Comparison of ENCODE assay signal across 26 cellular contexts in the genomic region with DNA sequence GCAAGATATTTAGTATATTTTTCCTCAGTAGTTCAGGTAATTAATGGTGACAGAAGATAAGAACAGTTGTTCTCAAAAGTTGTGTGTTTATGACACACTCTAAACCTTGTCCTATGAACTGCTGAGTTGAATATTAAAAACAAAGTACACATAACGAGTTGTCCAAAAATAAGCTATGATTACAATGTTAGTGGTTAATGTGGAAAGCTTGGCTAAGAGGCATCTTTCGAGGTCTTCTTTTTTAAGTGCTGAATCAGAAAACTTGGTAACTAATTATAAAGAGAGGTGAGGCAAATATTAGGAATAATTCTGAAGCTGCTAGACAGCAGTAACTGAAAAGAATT.
"Had no signal": no experiment of that assay in that cellular context is flagged by ENCODE, and none has a peak within 500 bp of the region (broad histone marks: within the 10 kb centered on the region; RNA-seq: fewer than 3 reads in every experiment).

No MANE protein-coding gene starts in this region.

- H3K36me3 ChIP-seq: brain microvascular endothelial cell had no signal

- H3K27me3 ChIP-seq: brain microvascular endothelial cell had no signal

- ATAC-seq: activated CD8-positive, alpha-beta T cell treated with anti-CD3 and anti-CD28 coated beads for 36 hours; activated naive CD8-positive, alpha-beta T cell treated with anti-CD3 and anti-CD28 coated beads, Interleukin-2, amount 50 U/mL, for 24 hours; Right ventricle myocardium inferior had no signal

- H3K4me2 ChIP-seq: PC-9 had no signal

- H2AFZ ChIP-seq: PC-9 had no signal

- H3K4me3 ChIP-seq: PC-9 had no signal

- H3K27ac ChIP-seq: brain microvascular endothelial cell, PC-9, RWPE1 had no signal

- DNase-seq: activated CD4-positive, alpha-beta T cell treated with anti-CD3 and anti-CD28 coated beads, Interleukin-2, amount 10 ng/mL, durations not matched to agents 24 days and 14 days; activated CD4-positive, alpha-beta T cell treated with anti-CD3 and anti-CD28 coated beads, Interleukin-2, amount 50 U/mL, for 4 hours; activated CD8-positive, alpha-beta T cell treated with anti-CD3 and anti-CD28 coated beads for 36 hours; activated gamma-delta T cell treated with Interleukin-2 at 50 U/mL for 16 hours; activated naive CD4-positive, alpha-beta T cell treated with anti-CD3 and anti-CD28 coated beads, Interleukin-2, amount 10 ng/mL, durations not matched to agents 7 days and 5 days; activated naive CD8-positive, alpha-beta T cell treated with anti-CD3 and anti-CD28 coated beads, Interleukin-2, amount 50 U/mL, for 24 hours; activated T-cell treated with anti-CD3 and anti-CD28 coated beads, Interleukin-2, amount 50 U/mL, for 24 hours; amniotic stem cell; aorta; brain microvascular endothelial cell; central memory CD4-positive, alpha-beta T cell; KG1; NCI-H1105; NCI-H1417 treated with DMSO at 0.1 percent for 48 hours; NCI-H187 treated with DMSO at 0.1 percent for 48 hours; NCI-H2081; NCI-H2171 treated with DMSO at 0.1 percent for 48 hours; NCI-H2227 treated with DMSO at 0.1 percent for 48 hours; NCI-H446; NCI-H510A treated with DMSO at 0.1 percent for 48 hours; NCI-H526 treated with DMSO at 0.1 percent for 48 hours; NCI-H82; PC-9; SIG-M5 had no signal
